Comparison of ENCODE assay signal across 24 cellular contexts in genomic region chr10:60376221-60376620, GRCh38.
"Had no signal": no experiment of that assay in that cellular context is flagged by ENCODE, and none has a peak within 500 bp of the region (broad histone marks: within the 10 kb centered on the region; RNA-seq: fewer than 3 reads in every experiment).

No MANE protein-coding gene starts in this region.

- FAIRE-seq: endometrium, frontal cortex, keratinocyte had no signal

- H3K27ac ChIP-seq: coronary artery, heart right ventricle, left ventricle myocardium inferior, lower lobe of right lung, parathyroid adenoma, prostate gland, right lobe of liver, testis, upper lobe of right lung, vagina had no signal

- H3K27me3 ChIP-seq: heart right ventricle, right lobe of liver, testis, tibial nerve, upper lobe of right lung, vagina had no signal

- H3K4me1 ChIP-seq: heart right ventricle, left ventricle myocardium inferior, lower lobe of right lung, parathyroid adenoma, prostate gland, right lobe of liver, testis, upper lobe of right lung, vagina had no signal

- H3K36me3 ChIP-seq: heart right ventricle, left ventricle myocardium inferior, lower lobe of right lung, prostate gland, right lobe of liver, tibial nerve, upper lobe of right lung, vagina had no signal

- H3K9me3 ChIP-seq: heart right ventricle, left ventricle myocardium inferior, lower lobe of right lung, prostate gland, right lobe of liver, testis, upper lobe of right lung, vagina had no signal

- DNase-seq: effector CD8-positive, alpha-beta T cell; heart right ventricle; hypothalamus; immature natural killer cell; left cardiac atrium; left ventricle myocardium inferior; lower lobe of right lung; midbrain; right lobe of liver; stimulated activated CD4-positive, alpha-beta T cell treated with anti-CD3 and anti-CD28 coated beads, Interleukin-4, amount 100 ng/mL, for 1 hour; stimulated activated CD8-positive, alpha-beta memory T cell treated with anti-CD3 and anti-CD28 coated beads, Interleukin-4, amount 100 ng/mL, for 48 hours; stimulated activated naive CD8-positive, alpha-beta T cell treated with anti-CD3 and anti-CD28 coated beads, Interleukin-15, Interleukin-2, amounts not matched to agents 100 U/mL and 50 U/mL, for 24 hours; testis; upper lobe of right lung had no signal

- H3K4me3 ChIP-seq: coronary artery, heart right ventricle, left ventricle myocardium inferior, lower lobe of right lung, prostate gland, right lobe of liver, testis, tibial nerve, upper lobe of right lung, vagina had no signal

- ATAC-seq: esophagus mucosa; left cardiac atrium; lower lobe of right lung; right lobe of liver; stimulated activated effector memory CD8-positive, alpha-beta T cell treated with anti-CD3 and anti-CD28 coated beads, Interleukin-12 subunit alpha, Interleukin-12 subunit beta, amount 100 ng/mL, for 72 hours; stimulated activated naive CD8-positive, alpha-beta T cell treated with anti-CD3 and anti-CD28 coated beads, Interleukin-15, Interleukin-2, amounts not matched to agents 100 U/mL and 50 U/mL, for 24 hours; upper lobe of right lung had no signal
